ENCODE assay signal across 20 cellular contexts in genomic region chr2:189841019-189841418, GRCh38. TPM values are rescaled to one million over a fixed set of nuclear protein-coding genes. Genes with fewer than 3 reads are reported as not detected.
DNase-seq lines count a peak whose midpoint lies in the region; ATAC-seq, FAIRE-seq and TF ChIP-seq lines count a peak whose summit lies in the region.
"Had no signal": no experiment of that assay in that cellular context is flagged by ENCODE, and none has a peak within 500 bp of the region (broad histone marks: within the 10 kb centered on the region; RNA-seq: fewer than 3 reads in every experiment).

No MANE protein-coding gene starts in this region.

- intact Hi-C loops in GM12878 (cut with micrococcal nuclease; ENCODE audit: unreplicated experiment) = no loop called here

- POLR2A ChIA-PET in GM12878 (lab: Charles Lee) = interaction anchor here (1.0 kb wide), 1 partner anchor 8 kb away, joined by 3 read pairs; no protein-coding TSS in a partner anchor

- RAD21 ChIA-PET in GM12878 (lab: Charles Lee; ENCODE audit: unreplicated experiment) = no interaction called here

- in situ Hi-C loops in GM12878 (cut with MboI) = no loop called here

- FAIRE-seq in GM12878 (lab: Jason Lieb, UNC) (no peak), HTR-8/SVneo (lab: Jason Lieb, UNC) (no peak)

- no peak for TF ChIP-seq EP300 in GM12878 (IDR thresholded peaks at IDR 0.05; ENCODE audit: borderline replicate concordance in 1 of 2, control insufficient read depth in 1 of 2, low read depth in 2 of 2, low read length in 2 of 2)

- no peak overlapping the region for H3K9ac ChIP-seq in MM.1S (ENCODE audit: low read length)
- no peak overlapping the region for H3K9ac ChIP-seq in GM12878 (ENCODE audit: control insufficient read depth, insufficient read depth, low read length)

- H3K4me3 ChIP-seq in MM.1S (ENCODE audit: low read length) = no peak overlapping the region
- H3K4me3 ChIP-seq in GM12878 = no peak overlapping the region
- H3K4me3 ChIP-seq: GM23338 had no signal

- BruUV-seq in GM12878 (replicated peaks; lab: Mats Ljungman, UMichigan) = no TSS peak

- H3F3A ChIP-seq in MM.1S (ENCODE audit: insufficient read depth, low read length) = no peaks in the 10 kb centered on the region

- H3K36me3 ChIP-seq in MM.1S (replicated peaks; ENCODE audit: insufficient read depth, low read length) = no peaks in the 10 kb centered on the region
- H3K36me3 ChIP-seq in GM12878 (ENCODE audit: control insufficient read depth in 2 of 2, insufficient read depth in 2 of 2, low read length in 1 of 2) = peaks cover 0 to 6% of the 10 kb centered on the region in 2 experiments; a peak in 1 of 4 replicates

- H3K4me2 ChIP-seq in MM.1S (ENCODE audit: low read depth, low read length) (0 out of 2 replicates have a peak overlapping the region, but pooled peaks have one; percentile 13), GM12878 (ENCODE audit: control insufficient read depth, insufficient read depth) (peak overlapping the region; percentile 41)
- H3K4me2 ChIP-seq: GM23338 had no signal

- H3K79me2 ChIP-seq in MM.1S (ENCODE audit: low read length) (no peaks in the 10 kb centered on the region), GM12878 (ENCODE audit: control insufficient read depth, insufficient read depth, low read length) (no peaks in the 10 kb centered on the region)

- no peak for TF ChIP-seq RAD21 in GM12878 (IDR thresholded peaks at IDR 0.05; ENCODE audit: insufficient read depth, low read depth, low read length)

- no peaks in the 10 kb centered on the region for H3K27me3 ChIP-seq in MM.1S (replicated peaks; ENCODE audit: insufficient read depth, low read length)
- no peaks in the 10 kb centered on the region for H3K27me3 ChIP-seq in GM12878 (replicated peaks in 1 of 2; ENCODE audit: control insufficient read depth in 2 of 2, insufficient read depth in 2 of 2, low read length in 1 of 2)
- H3K27me3 ChIP-seq: BE2C had no signal

- H3K4me1 ChIP-seq in MM.1S (ENCODE audit: low read length) = peaks cover 17% of the 10 kb centered on the region
- peaks cover 4% of the 10 kb centered on the region; the same call in 1 of the 2 replicates for H3K4me1 ChIP-seq in GM12878 (ENCODE audit: control insufficient read depth, insufficient read depth, low read length)

- no peaks in the 10 kb centered on the region for H3K9me2 ChIP-seq in MM.1S (replicated peaks; ENCODE audit: insufficient read depth, low read length)

- CTCF ChIA-PET in GM12878 (lab: Yijun Ruan, JAX) = interaction anchor here (1.1 to 1.6 kb wide), 2 partner anchors 9 to 42 kb away, joined by 3 read pairs; no protein-coding TSS in a partner anchor

- H4K20me1 ChIP-seq in MM.1S (ENCODE audit: insufficient read depth, low read length) = no peaks in the 10 kb centered on the region
- no peaks in the 10 kb centered on the region for H4K20me1 ChIP-seq in GM12878 (ENCODE audit: control insufficient read depth, insufficient read depth)

- no peak for TF ChIP-seq POLR2A in GM12878 (IDR thresholded peaks at IDR 0.05; ENCODE audit: low read depth, low read length)

- TF ChIP-seq CTCF in MM.1S (IDR thresholded peaks at IDR 0.05; ENCODE audit: low read length) (no peak), GM12878 (IDR thresholded peaks at IDR 0.05 in 2 of 3, conservative IDR thresholded peaks at IDR 0.05 in 1 of 3; ENCODE audit: control insufficient read depth in 2 of 3, extremely low read depth in 1 of 3, insufficient read depth in 1 of 3, low read depth in 3 of 3, low read length in 3 of 3) (no peak)

- DNase-seq in MM.1S = no peak
- DNase-seq in GM12878 (ENCODE audit: low read depth, low spot score) = no peak
- no peak for DNase-seq in D341Med (ENCODE audit: low spot score)
- DNase-seq in HTR-8/SVneo (ENCODE audit: insufficient read length, low spot score) = no peak
- DNase-seq in NCI-H748 (lab: John Stamatoyannopoulos, UW; ENCODE audit: unreplicated experiment) = no peak
- DNase-seq: BE2C, DMS79, HCEC 1CT, Karpas-422, NCI-H1694, NCI-H2081 treated with DMSO at 0.1 percent for 48 hours, NCI-H2171 treated with DMSO at 0.1 percent for 48 hours, NCI-H446, NCI-H526, PC-3, RPMI8226, SHP77 had no signal

- SMC1A ChIA-PET in GM12878 (lab: Charles Lee; ENCODE audit: uncharacterized antibody, unreplicated experiment) = interaction anchor here (0.7 kb wide), 1 partner anchor 16 kb away, joined by 4 read pairs; no protein-coding TSS in a partner anchor

- H2AFZ ChIP-seq in MM.1S (ENCODE audit: low read length) = no peak overlapping the region
- H2AFZ ChIP-seq in GM12878 (ENCODE audit: control insufficient read depth, low read depth, low read length) = no peak overlapping the region
- H2AFZ ChIP-seq: GM23338 had no signal

- H3K27ac ChIP-seq in MM.1S (ENCODE audit: low read length) (no peak overlapping the region), GM12878 (ENCODE audit: control insufficient read depth, insufficient read depth) (peak overlapping the region; percentile 17; the same call in 1 of the 2 replicates)

- ATAC-seq in GM18502 (IDR thresholded peaks at IDR 0.05; ENCODE audit: poor library complexity, unreplicated experiment) = peak; percentile 59
- ATAC-seq in GM21390 (IDR thresholded peaks at IDR 0.05; ENCODE audit: unreplicated experiment) = peak; percentile 62
- no peak; the same call in 2 of the 3 replicates for ATAC-seq in GM12878
- ATAC-seq: GM23338, PC-3 had no signal

- no peaks in the 10 kb centered on the region for H3K9me3 ChIP-seq in MM.1S (replicated peaks; ENCODE audit: insufficient read depth, low read length)
- H3K9me3 ChIP-seq in GM12878 (replicated peaks; ENCODE audit: control insufficient read depth, insufficient read depth, low read length) = no peaks in the 10 kb centered on the region; the same call in 1 of the 3 replicates
- H3K9me3 ChIP-seq: BE2C had no signal

TF ChIP-seq in GM12878, 131 proteins besides CTCF, POLR2A, EP300 and RAD21 (continues in another document):
- no peak for TF ChIP-seq IKZF1 (conservative IDR thresholded peaks at IDR 0.05)
- no peak for TF ChIP-seq GATAD2B (conservative IDR thresholded peaks at IDR 0.05; ENCODE audit: low read depth)
- TF ChIP-seq SREBF1 (IDR thresholded peaks at IDR 0.05; ENCODE audit: low read length) = no peak
- TF ChIP-seq RB1 (IDR thresholded peaks at IDR 0.05; ENCODE audit: borderline replicate concordance) = no peak
- TF ChIP-seq SKIL (IDR thresholded peaks at IDR 0.05; ENCODE audit: low read depth, poor library complexity, severe bottlenecking) = no peak

RNA-seq across cellular contexts. Expression of gene PMS1, which starts 56.8 kb away (rescaled TPM):
- total RNA-seq in GM12878 (2013; cell fraction: nucleolus; rRNA removed) = 80.9 and 86.7 TPM in 2 replicates
- 26.4 and 32.7 TPM in 2 replicates for total RNA-seq in GM12878 (2014; rRNA removed)
- total RNA-seq in GM12878 (2014; rRNA removed; fragmentation: Illumina TruSeq; extraction: Trizol) = 43.3 and 43.5 TPM in 2 replicates
- 35.9 and 36.5 TPM in 2 replicates for total RNA-seq in GM12878 (2021)
- polyA plus RNA-seq in GM12878 (2011; ENCODE audit: low read depth) = 5.9 TPM
- polyA plus RNA-seq in GM12878 (2011; rRNA removed) = 19.6 and 33.2 TPM in 2 replicates
- polyA plus RNA-seq in GM12878 (2011; cell fraction: cytosol; rRNA removed) = 7.8 and 8.5 TPM in 2 replicates
- 21.7 and 22.7 TPM in 2 replicates for polyA plus RNA-seq in GM12878 (2011; cell fraction: nucleus; rRNA removed)
- polyA plus RNA-seq in GM12878 (2012) = 11.9 and 14.8 TPM in 2 replicates
- polyA plus RNA-seq in GM12878 (2014; fragmentation: Illumina TruSeq; extraction: Trizol) = 32.5 and 43.9 TPM in 2 replicates
- polyA plus RNA-seq in GM12878 (2014; fragmentation: Nextera tagmentation; extraction: Ambion mirVana) = 10 to 100 TPM; 18.7 to 19.2 TPM
- 16.5 and 21.3 TPM in 2 replicates for polyA plus RNA-seq in GM12878 (2014; rRNA removed)
- polyA plus RNA-seq in GM12878 (2016; fragmentation: Nextera tagmentation; extraction: Ambion mirVana) = 10 to 100 TPM; 44.3 to 50.6 TPM
- 17.8 and 18.2 TPM in 2 replicates for polyA minus RNA-seq in GM12878 (2011; rRNA and poly(A)+ RNA removed)
- 14.6 and 17.2 TPM in 2 replicates for polyA minus RNA-seq in GM12878 (2011; cell fraction: cytosol; rRNA and poly(A)+ RNA removed)
- 26.4 and 37.1 TPM in 2 replicates for polyA minus RNA-seq in GM12878 (2011; cell fraction: nucleus; rRNA and poly(A)+ RNA removed)

RNA-seq across cellular contexts. Expression of gene ORMDL1, which starts 56.9 kb away (rescaled TPM):
- total RNA-seq in GM12878 (2013; cell fraction: nucleolus; rRNA removed) = 208 and 234 TPM in 2 replicates
- total RNA-seq in GM12878 (2014; rRNA removed) = 91.4 and 104 TPM in 2 replicates
- total RNA-seq in GM12878 (2014; rRNA removed; fragmentation: Illumina TruSeq; extraction: Trizol) = 75.9 and 76.7 TPM in 2 replicates
- 59.0 and 62.6 TPM in 2 replicates for total RNA-seq in GM12878 (2021)
- polyA plus RNA-seq in GM12878 (2011; ENCODE audit: low read depth) = 52.1 TPM
- polyA plus RNA-seq in GM12878 (2011; rRNA removed) = 140 and 188 TPM in 2 replicates
- 46.8 and 49.7 TPM in 2 replicates for polyA plus RNA-seq in GM12878 (2011; cell fraction: cytosol; rRNA removed)
- 273 and 383 TPM in 2 replicates for polyA plus RNA-seq in GM12878 (2011; cell fraction: nucleus; rRNA removed)
- polyA plus RNA-seq in GM12878 (2012) = 77.5 and 83.5 TPM in 2 replicates
- 100 and 130 TPM in 2 replicates for polyA plus RNA-seq in GM12878 (2014; fragmentation: Illumina TruSeq; extraction: Trizol)
- polyA plus RNA-seq in GM12878 (2014; fragmentation: Nextera tagmentation; extraction: Ambion mirVana) = 10 to 100 TPM; 68.9 to 89.5 TPM
- 95.4 and 114 TPM in 2 replicates for polyA plus RNA-seq in GM12878 (2014; rRNA removed)
- polyA plus RNA-seq in GM12878 (2016; fragmentation: Nextera tagmentation; extraction: Ambion mirVana) = 100 to 1,000 TPM; 156 to 161 TPM
- polyA minus RNA-seq in GM12878 (2011; rRNA and poly(A)+ RNA removed) = 33.0 and 50.9 TPM in 2 replicates
- 9.6 and 10.6 TPM in 2 replicates for polyA minus RNA-seq in GM12878 (2011; cell fraction: cytosol; rRNA and poly(A)+ RNA removed)
- polyA minus RNA-seq in GM12878 (2011; cell fraction: nucleus; rRNA and poly(A)+ RNA removed) = 43.3 and 54.0 TPM in 2 replicates
